Comparison of ENCODE assay signal across 8 cellular contexts in genomic region chr16:74652883-74653282, GRCh38. TPM values are rescaled to one million over a fixed set of nuclear protein-coding genes. Genes with fewer than 3 reads are reported as not detected.
A peak's percentile ranks its signal among the peaks of the same experiment; 100 is the strongest.
DNase-seq lines count a peak whose midpoint lies in the region; ATAC-seq and TF ChIP-seq lines count a peak whose summit lies in the region.
"Not testable (repeated sequence)": the region's sequence is repeated elsewhere in the genome, so short reads cannot be mapped to it uniquely, and the experiment has no call there.
"Had no signal": no experiment of that assay in that cellular context is flagged by ENCODE, and none has a peak within 500 bp of the region (broad histone marks: within the 10 kb centered on the region; RNA-seq: fewer than 3 reads in every experiment).

No MANE protein-coding gene starts in this region.

- TF ChIP-seq CTCF in HFF-Myc (IDR thresholded peaks at IDR 0.05; ENCODE audit: low read depth, low read length, missing control alignments); foreskin fibroblast (IDR thresholded peaks at IDR 0.05; ENCODE audit: low read depth, low read length); natural killer cell (IDR thresholded peaks at IDR 0.05): not testable (repeated sequence)

- POLR2A ChIA-PET in CD8-positive, alpha-beta memory T cell (lab: Charles Lee): not testable (repeated sequence)

- not testable (repeated sequence) for H3K4me3 Mint-ChIP-seq in CD8-positive, alpha-beta memory T cell; activated naive CD4-positive, alpha-beta T cell treated with anti-CD3 and anti-CD28 coated beads for 36 hours; dendritic cell treated with granulocyte-macrophage colony-stimulating factor and Interleukin-4, amounts not matched to agents 40 ng/mL and 50 ng/mL, for 4 days; natural killer cell

- H3K4me1 ChIP-seq in CD8-positive, alpha-beta memory T cell (ENCODE audit: insufficient read depth, low read length): peaks cover 12% of the 10 kb centered on the region

- ATAC-seq in natural killer cell: not testable (repeated sequence)

- intact Hi-C loops in activated naive CD4-positive, alpha-beta T cell treated with anti-CD3 and anti-CD28 coated beads for 36 hours (cut with micrococcal nuclease); dendritic cell treated with granulocyte-macrophage colony-stimulating factor and Interleukin-4, amounts not matched to agents 40 ng/mL and 50 ng/mL, for 4 days (cut with micrococcal nuclease); natural killer cell (cut with micrococcal nuclease): not testable (repeated sequence)

- not testable (repeated sequence) for H3K27ac ChIP-seq in CD8-positive, alpha-beta memory T cell (ENCODE audit: low read depth, low read length)

- H3K9me3 Mint-ChIP-seq in CD8-positive, alpha-beta memory T cell; activated naive CD4-positive, alpha-beta T cell treated with anti-CD3 and anti-CD28 coated beads for 36 hours; dendritic cell treated with granulocyte-macrophage colony-stimulating factor and Interleukin-4, amounts not matched to agents 40 ng/mL and 50 ng/mL, for 4 days; natural killer cell: not testable (repeated sequence)

- H3K27me3 Mint-ChIP-seq in CD8-positive, alpha-beta memory T cell; activated naive CD4-positive, alpha-beta T cell treated with anti-CD3 and anti-CD28 coated beads for 36 hours (ENCODE audit: low read depth); dendritic cell treated with granulocyte-macrophage colony-stimulating factor and Interleukin-4, amounts not matched to agents 40 ng/mL and 50 ng/mL, for 4 days; natural killer cell (ENCODE audit: low read depth in 2 of 2): not testable (repeated sequence)

- peaks cover 6 to 77% (median 18%) of the 10 kb centered on the region in 3 donors for H3K36me3 Mint-ChIP-seq in CD8-positive, alpha-beta memory T cell
- peaks cover 53% of the 10 kb centered on the region for H3K36me3 Mint-ChIP-seq in activated naive CD4-positive, alpha-beta T cell treated with anti-CD3 and anti-CD28 coated beads for 36 hours (ENCODE audit: low read depth)
- peaks cover 68% of the 10 kb centered on the region for H3K36me3 Mint-ChIP-seq in dendritic cell treated with granulocyte-macrophage colony-stimulating factor and Interleukin-4, amounts not matched to agents 40 ng/mL and 50 ng/mL, for 4 days (ENCODE audit: low read depth)
- H3K36me3 Mint-ChIP-seq in natural killer cell: not testable (repeated sequence)

- H3K9me3 ChIP-seq in CD8-positive, alpha-beta memory T cell (ENCODE audit: low read length): not testable (repeated sequence)

- not testable (repeated sequence) for DNase-seq in CD8-positive, alpha-beta memory T cell; activated naive CD4-positive, alpha-beta T cell treated with anti-CD3 and anti-CD28 coated beads for 36 hours; natural killer cell
- DNase-seq in HFF-Myc (ENCODE audit: extremely low read depth, low read depth): peak; percentile 10
- DNase-seq in RPMI7951 (ENCODE audit: low read depth): peak; percentile 25
- DNase-seq in foreskin fibroblast: peak; percentile 17 to 42

- H3K27ac Mint-ChIP-seq in CD8-positive, alpha-beta memory T cell: peak overlapping the region in 7 of 8 donors; percentile 26 to 89 (median 47)
- peak overlapping the region; percentile 24 for H3K27ac Mint-ChIP-seq in activated naive CD4-positive, alpha-beta T cell treated with anti-CD3 and anti-CD28 coated beads for 36 hours
- H3K27ac Mint-ChIP-seq in dendritic cell treated with granulocyte-macrophage colony-stimulating factor and Interleukin-4, amounts not matched to agents 40 ng/mL and 50 ng/mL, for 4 days: peak overlapping the region; percentile 70
- peak overlapping the region; percentile 23 to 36 for H3K27ac Mint-ChIP-seq in natural killer cell

- H3K36me3 ChIP-seq in CD8-positive, alpha-beta memory T cell (ENCODE audit: insufficient read depth, low read length): not testable (repeated sequence)

- peaks cover 38 to 68% (median 60%) of the 10 kb centered on the region in 3 donors for H3K4me1 Mint-ChIP-seq in CD8-positive, alpha-beta memory T cell
- peaks cover 42% of the 10 kb centered on the region for H3K4me1 Mint-ChIP-seq in activated naive CD4-positive, alpha-beta T cell treated with anti-CD3 and anti-CD28 coated beads for 36 hours (ENCODE audit: low read depth)
- peaks cover 37% of the 10 kb centered on the region for H3K4me1 Mint-ChIP-seq in dendritic cell treated with granulocyte-macrophage colony-stimulating factor and Interleukin-4, amounts not matched to agents 40 ng/mL and 50 ng/mL, for 4 days (ENCODE audit: low read depth)
- H3K4me1 Mint-ChIP-seq in natural killer cell: peaks cover 33 to 42% of the 10 kb centered on the region in 2 donors

- CTCF ChIA-PET in CD8-positive, alpha-beta memory T cell (lab: Charles Lee): not testable (repeated sequence)
- CTCF ChIA-PET in activated naive CD4-positive, alpha-beta T cell treated with anti-CD3 and anti-CD28 coated beads for 36 hours (lab: Charles Lee): interaction anchor here (1.9 to 2.3 kb wide), 2 partner anchors 15 to 27 kb away, joined by 7 to 9 read pairs; partner anchors contain the start of gene RFWD3

- not testable (repeated sequence) for H3K27me3 ChIP-seq in CD8-positive, alpha-beta memory T cell (ENCODE audit: insufficient read depth, low read length, poor library complexity, severe bottlenecking)

- H3K4me3 ChIP-seq in CD8-positive, alpha-beta memory T cell (ENCODE audit: low read length); HFF-Myc (replicated peaks; ENCODE audit: low read depth, low read length); foreskin fibroblast (ENCODE audit: low read depth in 1 of 2, low read length in 2 of 2): not testable (repeated sequence)

RNA-seq across cellular contexts. Expression of gene RFWD3, which starts 13.8 kb away (rescaled TPM):
- 100 to 1,000 TPM in 1 of 2 experiments, 10 to 100 TPM in 1; 99.5 to 113 TPM for total RNA-seq in CD8-positive, alpha-beta memory T cell
- 20.1 TPM for polyA plus RNA-seq in CD8-positive, alpha-beta memory T cell
- total RNA-seq in RPMI7951 (2014; rRNA removed; shearing (Covaris generic)): 37.5 and 44.9 TPM in 2 replicates
- 100 to 1,000 TPM; 114 to 124 TPM for total RNA-seq in activated naive CD4-positive, alpha-beta T cell treated with anti-CD3 and anti-CD28 coated beads for 36 hours
- 10 to 100 TPM; 41.1 to 53.4 (median 47.5) TPM for total RNA-seq in natural killer cell

RNA-seq across cellular contexts. Expression of gene GLG1, which starts 46.0 kb away (rescaled TPM):
- 10 to 100 TPM; 52.3 to 56.7 TPM for total RNA-seq in CD8-positive, alpha-beta memory T cell
- polyA plus RNA-seq in CD8-positive, alpha-beta memory T cell: 174 TPM
- 70.9 and 73.4 TPM in 2 replicates for total RNA-seq in RPMI7951 (2014; rRNA removed; shearing (Covaris generic))
- 10 to 100 TPM; 60.8 to 62.0 TPM for total RNA-seq in activated naive CD4-positive, alpha-beta T cell treated with anti-CD3 and anti-CD28 coated beads for 36 hours
- 100 to 1,000 TPM; 184 to 225 (median 188) TPM for total RNA-seq in natural killer cell

RNA-seq across cellular contexts. Expression of gene MLKL, which starts 47.8 kb away (rescaled TPM):
- 10 to 100 TPM; 13.9 to 17.5 TPM for total RNA-seq in CD8-positive, alpha-beta memory T cell
- polyA plus RNA-seq in CD8-positive, alpha-beta memory T cell: 16.1 TPM
- total RNA-seq in RPMI7951 (2014; rRNA removed; shearing (Covaris generic)): 7.2 and 8.4 TPM in 2 replicates
- 10 to 100 TPM; 10.7 to 12.0 TPM for total RNA-seq in activated naive CD4-positive, alpha-beta T cell treated with anti-CD3 and anti-CD28 coated beads for 36 hours
- 10 to 100 TPM; 39.8 to 57.5 (median 52.1) TPM for total RNA-seq in natural killer cell
- polyA plus RNA-seq: neural cell had no signal
